Comparison of ENCODE assay signal across 12 cellular contexts in the genomic region with DNA sequence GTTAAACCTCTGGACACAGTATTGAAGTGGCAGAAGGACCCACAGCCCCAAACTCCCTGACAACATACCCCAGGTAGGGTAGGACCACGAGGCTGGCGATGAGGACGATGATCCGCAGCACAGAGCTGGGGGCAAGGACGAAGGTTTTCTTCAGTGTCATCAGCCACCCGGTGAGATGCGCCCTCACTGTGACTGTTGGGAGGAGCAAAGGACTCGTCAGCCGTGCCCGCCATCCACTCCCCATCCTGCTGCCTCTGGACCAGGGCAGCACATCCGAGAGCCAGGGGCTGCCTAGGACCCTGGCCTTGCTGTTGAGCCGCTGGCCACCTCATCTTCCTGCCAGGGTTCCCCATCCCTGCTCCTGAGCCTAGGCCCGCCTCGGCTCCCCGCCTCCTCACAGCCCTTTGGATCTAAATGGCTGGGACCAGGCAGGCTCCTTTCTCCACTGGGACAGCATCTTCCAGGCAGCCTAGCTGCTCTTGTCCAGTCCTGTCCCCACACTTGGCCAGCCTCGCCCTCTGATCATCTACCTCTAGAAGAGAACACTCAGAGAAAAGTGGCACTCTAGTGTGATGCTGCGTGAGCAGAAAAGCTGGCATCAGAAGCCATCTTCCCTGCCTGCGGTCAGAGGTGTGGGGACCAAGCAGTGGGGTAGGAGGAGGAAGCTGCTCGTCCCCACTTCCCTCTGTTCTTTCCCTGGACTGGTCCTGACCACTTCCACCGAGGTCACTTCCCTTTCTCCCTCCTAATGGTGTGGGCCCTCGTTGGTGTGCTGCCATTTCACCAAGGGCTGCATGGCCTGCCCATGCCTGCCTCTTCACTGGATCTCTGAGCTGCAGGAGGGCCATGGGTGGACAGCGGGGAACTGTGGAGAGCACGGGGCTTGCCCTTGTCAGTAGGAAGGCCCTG. TPM values are rescaled to one million over a fixed set of nuclear protein-coding genes. Genes with fewer than 3 reads are reported as not detected.
DNase-seq lines count a peak whose midpoint lies in the region; ATAC-seq and TF ChIP-seq lines count a peak whose summit lies in the region.
"Had no signal": no experiment of that assay in that cellular context is flagged by ENCODE, and none has a peak within 500 bp of the region (broad histone marks: within the 10 kb centered on the region; RNA-seq: fewer than 3 reads in every experiment).

No MANE protein-coding gene starts in this region.

- H3K4me1 Mint-ChIP-seq in MCF 10A (ENCODE audit: insufficient read depth, unreplicated experiment) (no peaks in the 10 kb centered on the region), Caco-2 (ENCODE audit: low read depth, unreplicated experiment) (no peaks in the 10 kb centered on the region)
- H3K4me1 Mint-ChIP-seq in activated CD4-positive, alpha-beta memory T cell treated with anti-CD3 and anti-CD28 coated beads for 36 hours (ENCODE audit: low read depth) = peaks cover 11% of the 10 kb centered on the region
- H3K4me1 Mint-ChIP-seq in stimulated activated naive B cell treated with anti-CD40 and anti-IgM and Interleukin-4, amounts not matched to agents 10 μg/mL and 1 μg/mL and 100 μg/mL, for 72 hours = peaks cover 0 to 1% of the 10 kb centered on the region in 2 donors
- H3K4me1 Mint-ChIP-seq: H9 had no signal

- TF ChIP-seq POLR2A in prostate gland (IDR thresholded peaks at IDR 0.05) = no peak

- intact Hi-C loops in MCF 10A (cut with micrococcal nuclease) (no loop called here), mammary epithelial cell (cut with micrococcal nuclease) (no loop called here), left ventricle myocardium superior (cut with micrococcal nuclease) (no loop called here), Caco-2 (cut with micrococcal nuclease; ENCODE audit: unreplicated experiment) (no loop called here), prostate gland (cut with DNase I) (no loop called here)
- intact Hi-C loops in activated CD4-positive, alpha-beta memory T cell treated with anti-CD3 and anti-CD28 coated beads for 36 hours (cut with micrococcal nuclease) = no loop called here

- H3K4me1 ChIP-seq in mammary epithelial cell (ENCODE audit: insufficient read depth, low read length) (no peaks in the 10 kb centered on the region), Caco-2 (no peaks in the 10 kb centered on the region), prostate gland (replicated peaks) (peaks cover 12% of the 10 kb centered on the region)

- H3K9me3 Mint-ChIP-seq in MCF 10A (ENCODE audit: unreplicated experiment) (no peaks in the 10 kb centered on the region), Caco-2 (ENCODE audit: unreplicated experiment) (peaks cover 6% of the 10 kb centered on the region)
- H3K9me3 Mint-ChIP-seq in activated CD4-positive, alpha-beta memory T cell treated with anti-CD3 and anti-CD28 coated beads for 36 hours = no peaks in the 10 kb centered on the region
- H3K9me3 Mint-ChIP-seq in stimulated activated naive B cell treated with anti-CD40 and anti-IgM and Interleukin-4, amounts not matched to agents 10 μg/mL and 1 μg/mL and 100 μg/mL, for 72 hours = no peaks in the 10 kb centered on the region

- WGBS in mammary epithelial cell (ENCODE audit: low coverage, missing lambda C conversion rate) = 85% methylated on average over 9 of the region's 23 CpGs
- 94% methylated on average over 23 of the region's 23 CpGs for WGBS in prostate gland

- H3K79me2 ChIP-seq in mammary epithelial cell (ENCODE audit: insufficient read depth, low read length) = no peaks in the 10 kb centered on the region

- no peaks in the 10 kb centered on the region for H3K27me3 ChIP-seq in mammary epithelial cell (ENCODE audit: insufficient read depth, low read length)
- no peaks in the 10 kb centered on the region for H3K27me3 ChIP-seq in Caco-2 (replicated peaks; ENCODE audit: control insufficient read depth, insufficient read depth, low read length)
- H3K27me3 ChIP-seq in prostate gland (replicated peaks; ENCODE audit: insufficient read depth) = no peaks in the 10 kb centered on the region
- H3K27me3 ChIP-seq: neutrophil had no signal

- H3K36me3 Mint-ChIP-seq in MCF 10A (ENCODE audit: insufficient read depth, unreplicated experiment) (peaks cover 77% of the 10 kb centered on the region), Caco-2 (ENCODE audit: insufficient read depth, unreplicated experiment) (peaks cover 46% of the 10 kb centered on the region)
- H3K36me3 Mint-ChIP-seq in activated CD4-positive, alpha-beta memory T cell treated with anti-CD3 and anti-CD28 coated beads for 36 hours = peaks cover 66% of the 10 kb centered on the region
- H3K36me3 Mint-ChIP-seq in stimulated activated naive B cell treated with anti-CD40 and anti-IgM and Interleukin-4, amounts not matched to agents 10 μg/mL and 1 μg/mL and 100 μg/mL, for 72 hours = peaks cover 46 to 70% of the 10 kb centered on the region in 2 donors

- no TSS peak for BruUV-seq in MCF 10A (replicated peaks; lab: Mats Ljungman, UMichigan)
- BruUV-seq in mammary epithelial cell (replicated peaks; lab: Mats Ljungman, UMichigan) = no TSS peak
- BruUV-seq in Caco-2 (replicated peaks; lab: Mats Ljungman, UMichigan) = no TSS peak

- H3K9ac ChIP-seq in mammary epithelial cell (ENCODE audit: insufficient read depth, low read length) = no peak overlapping the region

- H3K36me3 ChIP-seq in mammary epithelial cell (ENCODE audit: insufficient read depth, low read length) (peaks cover 5% of the 10 kb centered on the region), Caco-2 (ENCODE audit: control insufficient read depth, insufficient read depth, low read length) (no peaks in the 10 kb centered on the region; the same call in none of the 2 replicates), prostate gland (peaks cover 0 to 22% of the 10 kb centered on the region in 2 donors)

- no peaks in the 10 kb centered on the region for H4K20me1 ChIP-seq in mammary epithelial cell (ENCODE audit: insufficient read depth, low read length)

- peak; percentile 14 for ATAC-seq in left ventricle myocardium superior
- no peak for ATAC-seq in stimulated activated naive B cell treated with anti-CD40 and anti-IgM and Interleukin-4, amounts not matched to agents 10 μg/mL and 1 μg/mL and 100 μg/mL, for 72 hours (replicated peaks)

- CTCF ChIA-PET in MCF 10A (lab: Yijun Ruan, JAX) = interaction anchor here (0.5 to 4.8 kb wide), 2 partner anchors 13 to 1110 kb away, joined by 3 to 26 read pairs; no protein-coding TSS in a partner anchor
- CTCF ChIA-PET in mammary epithelial cell (lab: Charles Lee; ENCODE audit: low non-redundant PET) = no interaction called here
- CTCF ChIA-PET in activated CD4-positive, alpha-beta memory T cell treated with anti-CD3 and anti-CD28 coated beads for 36 hours (lab: Charles Lee) = interaction anchor here (2.0 kb wide), 1 partner anchor 13 kb away, joined by 7 read pairs; no protein-coding TSS in a partner anchor
- CTCF ChIA-PET in Caco-2 (lab: Charles Lee) = no interaction called here

- H3K27me3 Mint-ChIP-seq in MCF 10A (ENCODE audit: insufficient read depth, unreplicated experiment) (no peaks in the 10 kb centered on the region), Caco-2 (ENCODE audit: insufficient read depth, unreplicated experiment) (no peaks in the 10 kb centered on the region)
- H3K27me3 Mint-ChIP-seq in activated CD4-positive, alpha-beta memory T cell treated with anti-CD3 and anti-CD28 coated beads for 36 hours = no peaks in the 10 kb centered on the region
- H3K27me3 Mint-ChIP-seq in stimulated activated naive B cell treated with anti-CD40 and anti-IgM and Interleukin-4, amounts not matched to agents 10 μg/mL and 1 μg/mL and 100 μg/mL, for 72 hours = no peaks in the 10 kb centered on the region

- no peak overlapping the region for H2AFZ ChIP-seq in mammary epithelial cell (ENCODE audit: low read depth, low read length)

- no peak overlapping the region for H3K4me3 Mint-ChIP-seq in MCF 10A (ENCODE audit: unreplicated experiment)
- no peak overlapping the region for H3K4me3 Mint-ChIP-seq in activated CD4-positive, alpha-beta memory T cell treated with anti-CD3 and anti-CD28 coated beads for 36 hours
- H3K4me3 Mint-ChIP-seq in stimulated activated naive B cell treated with anti-CD40 and anti-IgM and Interleukin-4, amounts not matched to agents 10 μg/mL and 1 μg/mL and 100 μg/mL, for 72 hours = peak overlapping the region in 1 of 2 donors; percentile 37
- no peak overlapping the region for H3K4me3 Mint-ChIP-seq in Caco-2 (ENCODE audit: unreplicated experiment)
- H3K4me3 Mint-ChIP-seq: H9 had no signal

- H3K4me3 ChIP-seq in mammary epithelial cell (replicated peaks in 1 of 3; ENCODE audit: insufficient read depth in 1 of 3, low read depth in 2 of 3, low read length in 3 of 3) = no peak overlapping the region
- H3K4me3 ChIP-seq in Caco-2 (ENCODE audit: low read depth, low read length) = no peak overlapping the region
- H3K4me3 ChIP-seq in prostate gland = no peak overlapping the region

- H3K27ac Mint-ChIP-seq in MCF 10A (ENCODE audit: low read depth, unreplicated experiment) (peak overlapping the region; percentile 35), Caco-2 (ENCODE audit: unreplicated experiment) (no peak overlapping the region)
- peak overlapping the region; percentile 62 for H3K27ac Mint-ChIP-seq in activated CD4-positive, alpha-beta memory T cell treated with anti-CD3 and anti-CD28 coated beads for 36 hours
- peak overlapping the region; percentile 73 for H3K27ac Mint-ChIP-seq in stimulated activated naive B cell treated with anti-CD40 and anti-IgM and Interleukin-4, amounts not matched to agents 10 μg/mL and 1 μg/mL and 100 μg/mL, for 72 hours

- TF ChIP-seq CTCF in MCF 10A (IDR thresholded peaks at IDR 0.05; ENCODE audit: unreplicated experiment) = no peak
- TF ChIP-seq CTCF in mammary epithelial cell (conservative IDR thresholded peaks at IDR 0.05 in 1 of 2, IDR thresholded peaks at IDR 0.05 in 1 of 2; ENCODE audit: extremely low read depth in 1 of 2, insufficient read depth in 1 of 2, low read depth in 1 of 2, low read length in 2 of 2) = no peak
- no peak for TF ChIP-seq CTCF in Caco-2 (IDR thresholded peaks at IDR 0.05; ENCODE audit: insufficient read depth in 1 of 2, low read depth in 1 of 2, low read length in 1 of 2, severe bottlenecking in 1 of 2, unreplicated experiment in 1 of 2)
- no peak for TF ChIP-seq CTCF in prostate gland (IDR thresholded peaks at IDR 0.05)

- dilution Hi-C loops in mammary epithelial cell (cut with HindIII; ENCODE audit: low sequenced_read_pairs) = no loop called here

- POLR2A ChIA-PET in MCF 10A (lab: Yijun Ruan, JAX) = interaction anchor here (1.0 to 1.2 kb wide), 2 partner anchors 11 to 13 kb away, joined by 3 read pairs; no protein-coding TSS in a partner anchor
- POLR2A ChIA-PET in activated CD4-positive, alpha-beta memory T cell treated with anti-CD3 and anti-CD28 coated beads for 36 hours (lab: Charles Lee) = no interaction called here
- POLR2A ChIA-PET in Caco-2 (lab: Charles Lee) = no interaction called here

- in situ Hi-C loops in mammary epithelial cell (cut with MboI; ENCODE audit: low sequenced_read_pairs in 2 of 2) = loop anchor here in 1 of 2 donors (25.0 kb wide), 1 partner anchor 1274 kb away; no protein-coding TSS in a partner anchor

- H3K4me2 ChIP-seq in mammary epithelial cell (ENCODE audit: insufficient read depth, low read depth, low read length) = no peak overlapping the region

- H3K9me3 ChIP-seq in mammary epithelial cell (replicated peaks; ENCODE audit: insufficient read depth, low read length) = no peaks in the 10 kb centered on the region
- no peaks in the 10 kb centered on the region for H3K9me3 ChIP-seq in Caco-2
- no peaks in the 10 kb centered on the region for H3K9me3 ChIP-seq in prostate gland
- H3K9me3 ChIP-seq: neutrophil had no signal

- H3K27ac ChIP-seq in mammary epithelial cell (ENCODE audit: insufficient read depth, low read depth, low read length) = no peak overlapping the region
- H3K27ac ChIP-seq in prostate gland = peak overlapping the region in 1 of 2 donors; percentile 88
- H3K27ac ChIP-seq: neutrophil had no signal

- DNase-seq in MCF 10A (ENCODE audit: unreplicated experiment) (no peak), mammary epithelial cell (no peak), left ventricle myocardium superior (peak; percentile 25), Caco-2 (no peak), prostate gland (ENCODE audit: low spot score) (no peak)
- peak; percentile 7 for DNase-seq in activated CD4-positive, alpha-beta memory T cell treated with anti-CD3 and anti-CD28 coated beads for 36 hours
- DNase-seq in stimulated activated naive B cell treated with anti-CD40 and anti-IgM and Interleukin-4, amounts not matched to agents 10 μg/mL and 1 μg/mL and 100 μg/mL, for 72 hours = no peak
- no peak for DNase-seq in stimulated activated CD4-positive, alpha-beta T cell treated with anti-CD3 and anti-CD28 coated beads, Interleukin-1b, Interleukin-23, amount 100 ng/mL, for 48 hours
- DNase-seq: anterior cingulate cortex, H9, SIG-M5 had no signal

RNA-seq across cellular contexts. Expression of a gene that starts 49.2 kb away (rescaled TPM):
- total RNA-seq in MCF 10A (2022) = 27.0 and 34.6 TPM in 2 replicates
- total RNA-seq in mammary epithelial cell = 10 to 100 TPM; 45.6 to 56.0 TPM
- 13.7 TPM for polyA plus RNA-seq in mammary epithelial cell
- polyA minus RNA-seq in mammary epithelial cell = 11.3 TPM
- 10 to 100 TPM; 53.3 to 53.6 TPM for total RNA-seq in activated CD4-positive, alpha-beta memory T cell treated with anti-CD3 and anti-CD28 coated beads for 36 hours
- total RNA-seq in left ventricle myocardium superior = 23.5 TPM
- 38.6 and 42.6 TPM in 2 replicates for total RNA-seq in Caco-2 (2022)
- 10 to 100 TPM; 35.5 to 51.8 TPM for total RNA-seq in prostate gland

Comparison
In these comparisons a context has a peak if more than half of its experiments do, and no peak if none do; other contexts are left out.
1. CTCF ChIA-PET loops: an anchor here in MCF 10A (0.5 to 4.8 kb wide) and activated CD4-positive, alpha-beta memory T cell treated with anti-CD3 and anti-CD28 coated beads for 36 hours (2.0 kb wide); none called in mammary epithelial cell and Caco-2.
2. DNase-seq: peak in activated CD4-positive, alpha-beta memory T cell treated with anti-CD3 and anti-CD28 coated beads for 36 hours (single experiment) and left ventricle myocardium superior (single experiment); none in MCF 10A (single experiment), mammary epithelial cell (single experiment), stimulated activated naive B cell treated with anti-CD40 and anti-IgM and Interleukin-4, amounts not matched to agents 10 μg/mL and 1 μg/mL and 100 μg/mL, for 72 hours (single experiment), stimulated activated CD4-positive, alpha-beta T cell treated with anti-CD3 and anti-CD28 coated beads, Interleukin-1b, Interleukin-23, amount 100 ng/mL, for 48 hours (single experiment), Caco-2 (0 of 2) and prostate gland (single experiment).